In the genomic region with DNA sequence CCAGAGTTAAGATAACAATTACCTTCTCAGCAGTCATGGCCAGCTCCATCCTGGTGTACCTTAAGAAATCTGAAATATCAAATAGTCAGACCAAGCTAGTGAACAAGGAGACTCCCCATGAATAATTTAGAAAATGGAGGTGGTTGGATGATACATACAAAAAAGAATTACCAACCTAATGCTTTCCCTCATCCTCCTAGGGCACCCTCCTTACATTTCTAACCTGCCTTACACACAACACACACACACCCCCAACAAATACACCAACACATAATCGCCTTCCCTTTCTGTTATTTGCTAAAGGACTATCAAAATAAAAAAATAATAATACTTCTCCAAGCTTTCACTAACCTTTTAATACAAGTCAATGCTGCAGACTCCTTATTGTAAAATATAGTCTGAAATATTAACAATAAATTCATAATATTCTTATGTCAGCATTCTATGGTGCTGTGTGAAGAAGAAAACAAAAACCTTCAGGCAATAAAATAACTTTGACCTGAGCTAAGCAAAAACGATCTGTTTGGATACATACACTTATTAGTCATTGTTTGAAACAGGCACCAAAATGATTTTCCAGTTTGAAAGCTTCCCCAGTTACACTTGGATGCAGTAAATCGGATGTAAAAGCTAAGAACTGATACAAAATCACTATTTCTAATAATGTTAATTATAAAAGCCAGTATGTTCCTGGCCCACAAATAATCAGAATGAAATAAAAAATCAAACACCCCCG, we compare ENCODE assay signal across 1 cellular context.
TF ChIP-seq lines count a peak whose summit lies in the region.

No MANE protein-coding gene starts in this region.

TF ChIP-seq in HepG2, 621 proteins besides CTCF, POLR2A, EP300 and RAD21:
- peak in 1 of 2 experiments; percentile 45; a peak in 2 of 4 replicates for TF ChIP-seq MAFK (conservative IDR thresholded peaks at IDR 0.05 in 1 of 2, IDR thresholded peaks at IDR 0.05 in 1 of 2; ENCODE audit: low read length in 2 of 2)
- TF ChIP-seq, protein P1, sequence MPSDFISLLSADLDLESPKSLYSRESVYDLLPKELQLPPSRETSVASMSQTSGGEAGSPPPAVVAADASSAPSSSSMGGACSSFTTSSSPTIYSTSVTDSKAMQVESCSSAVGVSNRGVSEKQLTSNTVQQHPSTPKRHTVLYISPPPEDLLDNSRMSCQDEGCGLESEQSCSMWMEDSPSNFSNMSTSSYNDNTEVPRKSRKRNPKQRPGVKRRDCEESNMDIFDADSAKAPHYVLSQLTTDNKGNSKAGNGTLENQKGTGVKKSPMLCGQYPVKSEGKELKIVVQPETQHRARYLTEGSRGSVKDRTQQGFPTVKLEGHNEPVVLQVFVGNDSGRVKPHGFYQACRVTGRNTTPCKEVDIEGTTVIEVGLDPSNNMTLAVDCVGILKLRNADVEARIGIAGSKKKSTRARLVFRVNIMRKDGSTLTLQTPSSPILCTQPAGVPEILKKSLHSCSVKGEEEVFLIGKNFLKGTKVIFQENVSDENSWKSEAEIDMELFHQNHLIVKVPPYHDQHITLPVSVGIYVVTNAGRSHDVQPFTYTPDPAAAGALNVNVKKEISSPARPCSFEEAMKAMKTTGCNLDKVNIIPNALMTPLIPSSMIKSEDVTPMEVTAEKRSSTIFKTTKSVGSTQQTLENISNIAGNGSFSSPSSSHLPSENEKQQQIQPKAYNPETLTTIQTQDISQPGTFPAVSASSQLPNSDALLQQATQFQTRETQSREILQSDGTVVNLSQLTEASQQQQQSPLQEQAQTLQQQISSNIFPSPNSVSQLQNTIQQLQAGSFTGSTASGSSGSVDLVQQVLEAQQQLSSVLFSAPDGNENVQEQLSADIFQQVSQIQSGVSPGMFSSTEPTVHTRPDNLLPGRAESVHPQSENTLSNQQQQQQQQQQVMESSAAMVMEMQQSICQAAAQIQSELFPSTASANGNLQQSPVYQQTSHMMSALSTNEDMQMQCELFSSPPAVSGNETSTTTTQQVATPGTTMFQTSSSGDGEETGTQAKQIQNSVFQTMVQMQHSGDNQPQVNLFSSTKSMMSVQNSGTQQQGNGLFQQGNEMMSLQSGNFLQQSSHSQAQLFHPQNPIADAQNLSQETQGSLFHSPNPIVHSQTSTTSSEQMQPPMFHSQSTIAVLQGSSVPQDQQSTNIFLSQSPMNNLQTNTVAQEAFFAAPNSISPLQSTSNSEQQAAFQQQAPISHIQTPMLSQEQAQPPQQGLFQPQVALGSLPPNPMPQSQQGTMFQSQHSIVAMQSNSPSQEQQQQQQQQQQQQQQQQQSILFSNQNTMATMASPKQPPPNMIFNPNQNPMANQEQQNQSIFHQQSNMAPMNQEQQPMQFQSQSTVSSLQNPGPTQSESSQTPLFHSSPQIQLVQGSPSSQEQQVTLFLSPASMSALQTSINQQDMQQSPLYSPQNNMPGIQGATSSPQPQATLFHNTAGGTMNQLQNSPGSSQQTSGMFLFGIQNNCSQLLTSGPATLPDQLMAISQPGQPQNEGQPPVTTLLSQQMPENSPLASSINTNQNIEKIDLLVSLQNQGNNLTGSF (CRISPR knock-in tag; IDR thresholded peaks at IDR 0.05), result no peak
- no peak for TF ChIP-seq ZNF557 (CRISPR knock-in tag; IDR thresholded peaks at IDR 0.05)
- TF ChIP-seq MAFF (IDR thresholded peaks at IDR 0.05; ENCODE audit: low read depth, low read length), result 0 out of 2 replicates have a peak, but pooled peaks have one; percentile 12
- no peak for TF ChIP-seq ZFP62 (CRISPR knock-in tag; IDR thresholded peaks at IDR 0.05)
- no peak for TF ChIP-seq ZNF703 (CRISPR knock-in tag; IDR thresholded peaks at IDR 0.05; ENCODE audit: borderline replicate concordance)
